ENCODE assay signal across 8 cellular contexts in the genomic region with DNA sequence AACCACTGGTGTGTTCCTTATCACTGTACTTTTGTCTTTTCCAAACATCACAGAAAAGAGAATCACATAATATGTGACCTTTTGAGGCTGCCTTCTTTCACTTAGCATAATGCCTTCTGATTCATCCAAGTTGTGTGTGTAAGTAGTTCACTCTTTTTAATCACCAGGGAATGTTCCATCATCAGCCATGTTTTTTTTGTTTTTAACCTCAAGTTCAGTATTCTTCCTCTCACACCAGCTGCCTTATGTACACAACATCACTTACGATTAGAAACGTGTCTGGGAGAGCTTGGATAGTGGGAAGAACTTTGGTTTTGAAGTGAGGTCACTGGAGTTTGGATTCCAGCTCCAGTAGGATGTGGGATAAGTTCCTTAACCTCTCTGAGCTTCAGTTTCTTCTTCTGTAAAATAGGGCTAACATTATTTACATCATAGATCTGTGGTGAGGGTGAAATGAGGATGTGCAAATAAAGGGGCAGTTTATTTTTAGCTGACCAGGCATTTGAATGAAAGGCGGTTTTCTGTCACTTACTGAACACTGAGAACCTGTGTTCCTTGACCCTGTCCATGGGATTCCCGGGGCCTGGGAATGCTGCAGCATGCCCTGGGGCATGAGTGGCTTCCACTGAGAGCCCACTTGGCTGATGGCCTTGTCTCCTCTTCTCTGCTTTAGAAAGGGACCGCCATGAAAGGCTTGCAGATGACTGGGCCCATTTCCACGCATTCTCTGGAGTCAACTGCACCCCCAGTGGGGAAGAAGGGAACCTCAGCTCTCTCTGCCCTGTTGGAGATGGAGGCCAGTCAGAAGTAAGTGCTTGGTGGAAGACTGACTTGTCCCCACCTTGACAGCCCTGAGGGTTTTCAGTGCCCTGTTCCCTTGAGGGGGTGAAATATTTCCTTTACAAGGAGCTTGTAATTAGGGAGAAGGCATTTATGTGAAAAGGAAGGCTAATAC.
DNase-seq lines count a peak whose midpoint lies in the region; ATAC-seq and TF ChIP-seq lines count a peak whose summit lies in the region.

No MANE protein-coding gene starts in this region.

- H3K27ac ChIP-seq in HCT116 (ENCODE audit: low read depth, low read length) (no peak overlapping the region), vagina (no peak overlapping the region)

- H3K4me2 ChIP-seq in HCT116 (ENCODE audit: low read length) = no peak overlapping the region

- H3K9me3 Mint-ChIP-seq in activated CD8-positive, alpha-beta T cell treated with anti-CD3 and anti-CD28 coated beads for 36 hours = no peaks in the 10 kb centered on the region

- H3K36me3 ChIP-seq in HCT116 (ENCODE audit: control insufficient read depth in 1 of 2, insufficient read depth in 2 of 2, low read length in 2 of 2) (peaks cover 23 to 37% of the 10 kb centered on the region in 2 experiments), vagina (peaks cover 0 to 69% of the 10 kb centered on the region in 2 donors)

- peak; percentile 35 for DNase-seq in EH (ENCODE audit: low read depth)
- no peak for DNase-seq in HCT116 (ENCODE audit: low read depth, low spot score)
- DNase-seq in activated CD8-positive, alpha-beta T cell treated with anti-CD3 and anti-CD28 coated beads for 36 hours = peak; percentile 24
- no peak for DNase-seq in left lobe of liver (ENCODE audit: low spot score)
- DNase-seq in activated CD8-positive, alpha-beta memory T cell treated with anti-CD3 and anti-CD28 coated beads, Interleukin-2, amount 50 U/mL, for 4 hours = no peak
- no peak for DNase-seq in NCI-H345 treated with DMSO at 0.1 percent for 48 hours (lab: John Stamatoyannopoulos, UW; ENCODE audit: unreplicated experiment)
- no peak for DNase-seq in vagina (ENCODE audit: extremely low spot score in 2 of 2)

- H3K9me3 ChIP-seq in HCT116 (ENCODE audit: control insufficient read depth in 1 of 2, insufficient read depth in 1 of 2, low read depth in 1 of 2, low read length in 2 of 2) = no peaks in the 10 kb centered on the region
- no peaks in the 10 kb centered on the region for H3K9me3 ChIP-seq in vagina

- no peak overlapping the region for H2AFZ ChIP-seq in HCT116 (ENCODE audit: low read depth, low read length, poor library complexity, severe bottlenecking)

- no peak overlapping the region for H3K9ac ChIP-seq in HCT116 (ENCODE audit: low read length)

- H3K4me3 Mint-ChIP-seq in activated CD8-positive, alpha-beta T cell treated with anti-CD3 and anti-CD28 coated beads for 36 hours = no peak overlapping the region

- CTCF ChIA-PET in HCT116 (lab: Charles Lee) = no interaction called here
- CTCF ChIA-PET in activated CD8-positive, alpha-beta T cell treated with anti-CD3 and anti-CD28 coated beads for 36 hours (lab: Charles Lee) = interaction anchor here (0.7 to 1.3 kb wide), 9 partner anchors 8 to 184 kb away, joined by 3 to 4 read pairs (median 3); no protein-coding TSS in a partner anchor

- H3K27me3 ChIP-seq in HCT116 (ENCODE audit: insufficient read depth, low read length) = no peaks in the 10 kb centered on the region
- H3K27me3 ChIP-seq in vagina = no peaks in the 10 kb centered on the region

- no peaks in the 10 kb centered on the region for H3K4me1 ChIP-seq in HCT116 (ENCODE audit: control insufficient read depth in 1 of 2, insufficient read depth in 2 of 2, low read length in 2 of 2)
- H3K4me1 ChIP-seq in vagina = no peaks in the 10 kb centered on the region

- TF ChIP-seq POLR2A in HCT116 (IDR thresholded peaks at IDR 0.05; ENCODE audit: borderline replicate concordance, extremely low read depth, insufficient read depth, insufficient read length) (no peak), vagina (IDR thresholded peaks at IDR 0.05) (no peak)

- no peaks in the 10 kb centered on the region for H4K20me1 ChIP-seq in HCT116 (ENCODE audit: insufficient read depth)

- RAD21 ChIA-PET in HCT116 (lab: Charles Lee; ENCODE audit: low non-redundant PET in 1 of 2, low total read pairs in 2 of 2, uncharacterized antibody in 2 of 2, unreplicated experiment in 2 of 2) = no interaction called here

- peak in 2 of 3 experiments; percentile 57 to 60; a peak in 4 of 6 replicates for TF ChIP-seq CTCF in HCT116 (IDR thresholded peaks at IDR 0.05 in 2 of 3, conservative IDR thresholded peaks at IDR 0.05 in 1 of 3; ENCODE audit: borderline replicate concordance in 1 of 3, insufficient read depth in 1 of 3, low read depth in 2 of 3, low read length in 2 of 3)
- no peak for TF ChIP-seq CTCF in activated CD8-positive, alpha-beta T cell treated with anti-CD3 and anti-CD28 coated beads for 36 hours (IDR thresholded peaks at IDR 0.05)
- no peak for TF ChIP-seq CTCF in vagina (IDR thresholded peaks at IDR 0.05)

- H3K27ac Mint-ChIP-seq in activated CD8-positive, alpha-beta T cell treated with anti-CD3 and anti-CD28 coated beads for 36 hours = no peak overlapping the region

- H3K27me3 Mint-ChIP-seq in activated CD8-positive, alpha-beta T cell treated with anti-CD3 and anti-CD28 coated beads for 36 hours = no peaks in the 10 kb centered on the region

- no peaks in the 10 kb centered on the region for H3K79me2 ChIP-seq in HCT116 (ENCODE audit: insufficient read depth, low read length)

- no TSS peak for BruUV-seq in HCT116 (replicated peaks; lab: Mats Ljungman, UMichigan)

- intact Hi-C loops in HCT116 (cut with micrococcal nuclease) (no loop called here), vagina (cut with DNase I) (no loop called here)
- intact Hi-C loops in activated CD8-positive, alpha-beta T cell treated with anti-CD3 and anti-CD28 coated beads for 36 hours (cut with micrococcal nuclease) = no loop called here

- POLR2A ChIA-PET in HCT116 (lab: Charles Lee) = no interaction called here
- POLR2A ChIA-PET in activated CD8-positive, alpha-beta T cell treated with anti-CD3 and anti-CD28 coated beads for 36 hours (lab: Charles Lee) = no interaction called here

- ATAC-seq in HCT116 = peak; percentile 86
- ATAC-seq in activated CD8-positive, alpha-beta T cell treated with anti-CD3 and anti-CD28 coated beads for 36 hours = peak; percentile 51
- peak; percentile 53 for ATAC-seq in left lobe of liver
- ATAC-seq in GM18867 (IDR thresholded peaks at IDR 0.05; ENCODE audit: unreplicated experiment) = no peak

- H3K9me2 ChIP-seq in HCT116 (ENCODE audit: insufficient read depth) = no peaks in the 10 kb centered on the region

- peaks cover 48% of the 10 kb centered on the region for H3K36me3 Mint-ChIP-seq in activated CD8-positive, alpha-beta T cell treated with anti-CD3 and anti-CD28 coated beads for 36 hours (ENCODE audit: low read depth)

- peaks cover 8% of the 10 kb centered on the region for H3K4me1 Mint-ChIP-seq in activated CD8-positive, alpha-beta T cell treated with anti-CD3 and anti-CD28 coated beads for 36 hours (ENCODE audit: low read depth)

- peak; percentile 16; the same call in 1 of the 2 replicates for TF ChIP-seq RAD21 in HCT116 (IDR thresholded peaks at IDR 0.05; ENCODE audit: low read depth)

- H3K4me3 ChIP-seq in HCT116 (replicated peaks in 1 of 2; ENCODE audit: low read depth in 1 of 2, low read length in 2 of 2) (no peak overlapping the region), vagina (no peak overlapping the region)

TF ChIP-seq in HCT116, 20 proteins besides CTCF, POLR2A, EP300 and RAD21:
- TF ChIP-seq SRF (IDR thresholded peaks at IDR 0.05; ENCODE audit: low read depth) (no peak), ZFX (IDR thresholded peaks at IDR 0.05) (no peak)

Comparison
In these comparisons a context has a peak if more than half of its experiments do, and no peak if none do; other contexts are left out.
1. DNase-seq: peak in EH (single experiment) and activated CD8-positive, alpha-beta T cell treated with anti-CD3 and anti-CD28 coated beads for 36 hours (single experiment); none in HCT116 (single experiment), left lobe of liver (single experiment), activated CD8-positive, alpha-beta memory T cell treated with anti-CD3 and anti-CD28 coated beads, Interleukin-2, amount 50 U/mL, for 4 hours (single experiment), NCI-H345 treated with DMSO at 0.1 percent for 48 hours (single experiment) and vagina (0 of 2).
2. CTCF ChIP-seq: peak in HCT116 (2 of 3); none in activated CD8-positive, alpha-beta T cell treated with anti-CD3 and anti-CD28 coated beads for 36 hours (single experiment) and vagina (0 of 3).